ENCODE assay signal across 1 cellular context in the genomic region with DNA sequence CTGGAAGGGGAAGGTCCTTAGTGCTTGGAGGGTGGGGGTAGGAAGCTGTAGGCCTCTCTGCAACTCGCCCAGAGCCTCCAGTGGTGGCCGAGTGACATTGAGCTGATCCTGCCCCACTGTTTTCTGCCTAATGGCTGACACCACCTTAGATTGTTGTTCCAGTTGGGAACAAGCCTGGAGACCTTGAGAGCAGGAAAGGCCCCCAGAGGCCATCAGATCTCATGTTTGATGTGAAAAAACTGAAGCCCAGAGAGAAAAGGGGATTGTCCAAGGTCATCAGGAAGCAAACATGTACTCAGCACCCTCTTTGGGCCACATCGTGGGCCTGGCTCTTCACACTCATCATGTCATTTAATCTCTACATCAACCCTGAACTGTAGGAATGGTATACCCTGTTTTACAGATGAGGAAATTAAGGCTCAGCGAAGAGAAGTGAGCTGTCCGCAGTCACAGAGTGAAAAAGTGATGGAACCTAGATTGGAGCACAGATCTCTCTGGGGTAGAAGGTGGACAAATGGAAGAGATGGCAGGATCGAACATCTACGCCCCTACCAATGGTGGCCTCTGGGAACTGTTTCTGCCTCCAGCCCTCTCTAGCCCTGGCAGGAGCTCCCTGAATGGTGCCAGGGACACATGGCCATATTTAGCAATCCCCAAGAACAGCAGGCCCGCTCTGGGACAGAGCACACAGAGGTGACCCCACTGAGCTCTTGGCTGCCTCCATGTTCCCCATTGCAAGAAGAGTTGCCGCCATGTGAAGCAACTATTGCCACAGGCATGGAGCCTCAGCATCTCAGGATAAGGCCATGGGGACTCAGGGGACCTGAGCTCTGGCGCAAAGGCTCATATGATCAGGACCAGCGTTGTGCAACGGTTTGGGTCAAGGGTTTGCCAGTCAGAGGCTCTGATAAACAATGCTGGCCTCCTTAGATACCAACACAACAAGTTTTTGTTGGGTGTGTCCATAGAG.
A peak's percentile ranks its signal among the peaks of the same experiment; 100 is the strongest.
TF ChIP-seq lines count a peak whose summit lies in the region.

No MANE protein-coding gene starts in this region.

TF ChIP-seq in HepG2, 621 proteins besides CTCF, POLR2A, EP300 and RAD21 (continued from another document and continues in another):
- TF ChIP-seq, protein P1, sequence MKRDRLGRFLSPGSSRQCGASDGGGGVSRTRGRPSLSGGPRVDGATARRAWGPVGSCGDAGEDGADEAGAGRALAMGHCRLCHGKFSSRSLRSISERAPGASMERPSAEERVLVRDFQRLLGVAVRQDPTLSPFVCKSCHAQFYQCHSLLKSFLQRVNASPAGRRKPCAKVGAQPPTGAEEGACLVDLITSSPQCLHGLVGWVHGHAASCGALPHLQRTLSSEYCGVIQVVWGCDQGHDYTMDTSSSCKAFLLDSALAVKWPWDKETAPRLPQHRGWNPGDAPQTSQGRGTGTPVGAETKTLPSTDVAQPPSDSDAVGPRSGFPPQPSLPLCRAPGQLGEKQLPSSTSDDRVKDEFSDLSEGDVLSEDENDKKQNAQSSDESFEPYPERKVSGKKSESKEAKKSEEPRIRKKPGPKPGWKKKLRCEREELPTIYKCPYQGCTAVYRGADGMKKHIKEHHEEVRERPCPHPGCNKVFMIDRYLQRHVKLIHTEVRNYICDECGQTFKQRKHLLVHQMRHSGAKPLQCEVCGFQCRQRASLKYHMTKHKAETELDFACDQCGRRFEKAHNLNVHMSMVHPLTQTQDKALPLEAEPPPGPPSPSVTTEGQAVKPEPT (CRISPR knock-in tag; IDR thresholded peaks at IDR 0.05; ENCODE audit: low read depth) = peak; percentile 50; the same call in 1 of the 2 replicates
- TF ChIP-seq, protein P2, sequence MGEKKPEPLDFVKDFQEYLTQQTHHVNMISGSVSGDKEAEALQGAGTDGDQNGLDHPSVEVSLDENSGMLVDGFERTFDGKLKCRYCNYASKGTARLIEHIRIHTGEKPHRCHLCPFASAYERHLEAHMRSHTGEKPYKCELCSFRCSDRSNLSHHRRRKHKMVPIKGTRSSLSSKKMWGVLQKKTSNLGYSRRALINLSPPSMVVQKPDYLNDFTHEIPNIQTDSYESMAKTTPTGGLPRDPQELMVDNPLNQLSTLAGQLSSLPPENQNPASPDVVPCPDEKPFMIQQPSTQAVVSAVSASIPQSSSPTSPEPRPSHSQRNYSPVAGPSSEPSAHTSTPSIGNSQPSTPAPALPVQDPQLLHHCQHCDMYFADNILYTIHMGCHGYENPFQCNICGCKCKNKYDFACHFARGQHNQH (CRISPR knock-in tag; IDR thresholded peaks at IDR 0.05) = peak; percentile 80
- no peak for TF ChIP-seq TOPORS (CRISPR knock-in tag; IDR thresholded peaks at IDR 0.05)
- TF ChIP-seq, protein P3, sequence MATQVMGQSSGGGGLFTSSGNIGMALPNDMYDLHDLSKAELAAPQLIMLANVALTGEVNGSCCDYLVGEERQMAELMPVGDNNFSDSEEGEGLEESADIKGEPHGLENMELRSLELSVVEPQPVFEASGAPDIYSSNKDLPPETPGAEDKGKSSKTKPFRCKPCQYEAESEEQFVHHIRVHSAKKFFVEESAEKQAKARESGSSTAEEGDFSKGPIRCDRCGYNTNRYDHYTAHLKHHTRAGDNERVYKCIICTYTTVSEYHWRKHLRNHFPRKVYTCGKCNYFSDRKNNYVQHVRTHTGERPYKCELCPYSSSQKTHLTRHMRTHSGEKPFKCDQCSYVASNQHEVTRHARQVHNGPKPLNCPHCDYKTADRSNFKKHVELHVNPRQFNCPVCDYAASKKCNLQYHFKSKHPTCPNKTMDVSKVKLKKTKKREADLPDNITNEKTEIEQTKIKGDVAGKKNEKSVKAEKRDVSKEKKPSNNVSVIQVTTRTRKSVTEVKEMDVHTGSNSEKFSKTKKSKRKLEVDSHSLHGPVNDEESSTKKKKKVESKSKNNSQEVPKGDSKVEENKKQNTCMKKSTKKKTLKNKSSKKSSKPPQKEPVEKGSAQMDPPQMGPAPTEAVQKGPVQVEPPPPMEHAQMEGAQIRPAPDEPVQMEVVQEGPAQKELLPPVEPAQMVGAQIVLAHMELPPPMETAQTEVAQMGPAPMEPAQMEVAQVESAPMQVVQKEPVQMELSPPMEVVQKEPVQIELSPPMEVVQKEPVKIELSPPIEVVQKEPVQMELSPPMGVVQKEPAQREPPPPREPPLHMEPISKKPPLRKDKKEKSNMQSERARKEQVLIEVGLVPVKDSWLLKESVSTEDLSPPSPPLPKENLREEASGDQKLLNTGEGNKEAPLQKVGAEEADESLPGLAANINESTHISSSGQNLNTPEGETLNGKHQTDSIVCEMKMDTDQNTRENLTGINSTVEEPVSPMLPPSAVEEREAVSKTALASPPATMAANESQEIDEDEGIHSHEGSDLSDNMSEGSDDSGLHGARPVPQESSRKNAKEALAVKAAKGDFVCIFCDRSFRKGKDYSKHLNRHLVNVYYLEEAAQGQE (IDR thresholded peaks at IDR 0.05; ENCODE audit: borderline replicate concordance in 1 of 2, low read depth in 1 of 2, low read length in 2 of 2) = 0 out of 4 replicates have a peak, but pooled peaks of 1 of the 2 experiments have one; percentile 26
- peak; percentile 61 for TF ChIP-seq ZFY (CRISPR knock-in tag; IDR thresholded peaks at IDR 0.05)
- TF ChIP-seq POLR2AphosphoS5 (IDR thresholded peaks at IDR 0.05; ENCODE audit: low read depth, low read length) = 0 out of 2 replicates have a peak, but pooled peaks have one; percentile 27
- no peak for TF ChIP-seq HNF4G (IDR thresholded peaks at IDR 0.05; ENCODE audit: borderline replicate concordance, low read depth, low read length)
- peak; percentile 52; the same call in 1 of the 2 replicates for TF ChIP-seq HNF4G (CRISPR knock-in tag; IDR thresholded peaks at IDR 0.05; ENCODE audit: borderline replicate concordance, low read depth)
- 0 out of 2 replicates have a peak, but pooled peaks have one; percentile 60 for TF ChIP-seq FLYWCH1 (CRISPR knock-in tag; IDR thresholded peaks at IDR 0.05)
- peak; percentile 62; the same call in 1 of the 2 replicates for TF ChIP-seq GATA4 (IDR thresholded peaks at IDR 0.05; ENCODE audit: borderline replicate concordance, low read depth)
- TF ChIP-seq, protein P4, sequence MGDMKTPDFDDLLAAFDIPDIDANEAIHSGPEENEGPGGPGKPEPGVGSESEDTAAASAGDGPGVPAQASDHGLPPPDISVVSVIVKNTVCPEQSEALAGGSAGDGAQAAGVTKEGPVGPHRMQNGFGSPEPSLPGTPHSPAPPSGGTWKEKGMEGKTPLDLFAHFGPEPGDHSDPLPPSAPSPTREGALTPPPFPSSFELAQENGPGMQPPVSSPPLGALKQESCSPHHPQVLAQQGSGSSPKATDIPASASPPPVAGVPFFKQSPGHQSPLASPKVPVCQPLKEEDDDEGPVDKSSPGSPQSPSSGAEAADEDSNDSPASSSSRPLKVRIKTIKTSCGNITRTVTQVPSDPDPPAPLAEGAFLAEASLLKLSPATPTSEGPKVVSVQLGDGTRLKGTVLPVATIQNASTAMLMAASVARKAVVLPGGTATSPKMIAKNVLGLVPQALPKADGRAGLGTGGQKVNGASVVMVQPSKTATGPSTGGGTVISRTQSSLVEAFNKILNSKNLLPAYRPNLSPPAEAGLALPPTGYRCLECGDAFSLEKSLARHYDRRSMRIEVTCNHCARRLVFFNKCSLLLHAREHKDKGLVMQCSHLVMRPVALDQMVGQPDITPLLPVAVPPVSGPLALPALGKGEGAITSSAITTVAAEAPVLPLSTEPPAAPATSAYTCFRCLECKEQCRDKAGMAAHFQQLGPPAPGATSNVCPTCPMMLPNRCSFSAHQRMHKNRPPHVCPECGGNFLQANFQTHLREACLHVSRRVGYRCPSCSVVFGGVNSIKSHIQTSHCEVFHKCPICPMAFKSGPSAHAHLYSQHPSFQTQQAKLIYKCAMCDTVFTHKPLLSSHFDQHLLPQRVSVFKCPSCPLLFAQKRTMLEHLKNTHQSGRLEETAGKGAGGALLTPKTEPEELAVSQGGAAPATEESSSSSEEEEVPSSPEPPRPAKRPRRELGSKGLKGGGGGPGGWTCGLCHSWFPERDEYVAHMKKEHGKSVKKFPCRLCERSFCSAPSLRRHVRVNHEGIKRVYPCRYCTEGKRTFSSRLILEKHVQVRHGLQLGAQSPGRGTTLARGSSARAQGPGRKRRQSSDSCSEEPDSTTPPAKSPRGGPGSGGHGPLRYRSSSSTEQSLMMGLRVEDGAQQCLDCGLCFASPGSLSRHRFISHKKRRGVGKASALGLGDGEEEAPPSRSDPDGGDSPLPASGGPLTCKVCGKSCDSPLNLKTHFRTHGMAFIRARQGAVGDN (CRISPR knock-in tag; IDR thresholded peaks at IDR 0.05) = peak; percentile 84
- TF ChIP-seq, protein P5, sequence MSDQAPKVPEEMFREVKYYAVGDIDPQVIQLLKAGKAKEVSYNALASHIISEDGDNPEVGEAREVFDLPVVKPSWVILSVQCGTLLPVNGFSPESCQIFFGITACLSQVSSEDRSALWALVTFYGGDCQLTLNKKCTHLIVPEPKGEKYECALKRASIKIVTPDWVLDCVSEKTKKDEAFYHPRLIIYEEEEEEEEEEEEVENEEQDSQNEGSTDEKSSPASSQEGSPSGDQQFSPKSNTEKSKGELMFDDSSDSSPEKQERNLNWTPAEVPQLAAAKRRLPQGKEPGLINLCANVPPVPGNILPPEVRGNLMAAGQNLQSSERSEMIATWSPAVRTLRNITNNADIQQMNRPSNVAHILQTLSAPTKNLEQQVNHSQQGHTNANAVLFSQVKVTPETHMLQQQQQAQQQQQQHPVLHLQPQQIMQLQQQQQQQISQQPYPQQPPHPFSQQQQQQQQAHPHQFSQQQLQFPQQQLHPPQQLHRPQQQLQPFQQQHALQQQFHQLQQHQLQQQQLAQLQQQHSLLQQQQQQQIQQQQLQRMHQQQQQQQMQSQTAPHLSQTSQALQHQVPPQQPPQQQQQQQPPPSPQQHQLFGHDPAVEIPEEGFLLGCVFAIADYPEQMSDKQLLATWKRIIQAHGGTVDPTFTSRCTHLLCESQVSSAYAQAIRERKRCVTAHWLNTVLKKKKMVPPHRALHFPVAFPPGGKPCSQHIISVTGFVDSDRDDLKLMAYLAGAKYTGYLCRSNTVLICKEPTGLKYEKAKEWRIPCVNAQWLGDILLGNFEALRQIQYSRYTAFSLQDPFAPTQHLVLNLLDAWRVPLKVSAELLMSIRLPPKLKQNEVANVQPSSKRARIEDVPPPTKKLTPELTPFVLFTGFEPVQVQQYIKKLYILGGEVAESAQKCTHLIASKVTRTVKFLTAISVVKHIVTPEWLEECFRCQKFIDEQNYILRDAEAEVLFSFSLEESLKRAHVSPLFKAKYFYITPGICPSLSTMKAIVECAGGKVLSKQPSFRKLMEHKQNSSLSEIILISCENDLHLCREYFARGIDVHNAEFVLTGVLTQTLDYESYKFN (CRISPR knock-in tag; conservative IDR thresholded peaks at IDR 0.05) = peak; percentile 88
- TF ChIP-seq HDAC1 (CRISPR knock-in tag; IDR thresholded peaks at IDR 0.05) = 0 out of 2 replicates have a peak, but pooled peaks have one; percentile 49
- TF ChIP-seq SNAPC2 (CRISPR knock-in tag; IDR thresholded peaks at IDR 0.05) = 0 out of 2 replicates have a peak, but pooled peaks have one; percentile 23
- TF ChIP-seq NFATC3 (CRISPR knock-in tag; IDR thresholded peaks at IDR 0.05) = no peak
- peak; percentile 72; the same call in 1 of the 2 replicates for TF ChIP-seq KDM6A (CRISPR knock-in tag; IDR thresholded peaks at IDR 0.05; ENCODE audit: low read depth)
- TF ChIP-seq ZNF629 (CRISPR knock-in tag; conservative IDR thresholded peaks at IDR 0.05) = peak; percentile 80
- TF ChIP-seq, protein P6, sequence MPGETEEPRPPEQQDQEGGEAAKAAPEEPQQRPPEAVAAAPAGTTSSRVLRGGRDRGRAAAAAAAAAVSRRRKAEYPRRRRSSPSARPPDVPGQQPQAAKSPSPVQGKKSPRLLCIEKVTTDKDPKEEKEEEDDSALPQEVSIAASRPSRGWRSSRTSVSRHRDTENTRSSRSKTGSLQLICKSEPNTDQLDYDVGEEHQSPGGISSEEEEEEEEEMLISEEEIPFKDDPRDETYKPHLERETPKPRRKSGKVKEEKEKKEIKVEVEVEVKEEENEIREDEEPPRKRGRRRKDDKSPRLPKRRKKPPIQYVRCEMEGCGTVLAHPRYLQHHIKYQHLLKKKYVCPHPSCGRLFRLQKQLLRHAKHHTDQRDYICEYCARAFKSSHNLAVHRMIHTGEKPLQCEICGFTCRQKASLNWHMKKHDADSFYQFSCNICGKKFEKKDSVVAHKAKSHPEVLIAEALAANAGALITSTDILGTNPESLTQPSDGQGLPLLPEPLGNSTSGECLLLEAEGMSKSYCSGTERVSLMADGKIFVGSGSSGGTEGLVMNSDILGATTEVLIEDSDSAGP (CRISPR knock-in tag; IDR thresholded peaks at IDR 0.05; ENCODE audit: borderline replicate concordance) = peak; percentile 49
- TF ChIP-seq ZBTB20 (CRISPR knock-in tag; IDR thresholded peaks at IDR 0.05; ENCODE audit: borderline replicate concordance, low read depth) = peak; percentile 70; the same call in 1 of the 2 replicates
- peak; percentile 35; the same call in 1 of the 2 replicates for TF ChIP-seq STAG1 (CRISPR knock-in tag; IDR thresholded peaks at IDR 0.05)
- TF ChIP-seq, protein P7, sequence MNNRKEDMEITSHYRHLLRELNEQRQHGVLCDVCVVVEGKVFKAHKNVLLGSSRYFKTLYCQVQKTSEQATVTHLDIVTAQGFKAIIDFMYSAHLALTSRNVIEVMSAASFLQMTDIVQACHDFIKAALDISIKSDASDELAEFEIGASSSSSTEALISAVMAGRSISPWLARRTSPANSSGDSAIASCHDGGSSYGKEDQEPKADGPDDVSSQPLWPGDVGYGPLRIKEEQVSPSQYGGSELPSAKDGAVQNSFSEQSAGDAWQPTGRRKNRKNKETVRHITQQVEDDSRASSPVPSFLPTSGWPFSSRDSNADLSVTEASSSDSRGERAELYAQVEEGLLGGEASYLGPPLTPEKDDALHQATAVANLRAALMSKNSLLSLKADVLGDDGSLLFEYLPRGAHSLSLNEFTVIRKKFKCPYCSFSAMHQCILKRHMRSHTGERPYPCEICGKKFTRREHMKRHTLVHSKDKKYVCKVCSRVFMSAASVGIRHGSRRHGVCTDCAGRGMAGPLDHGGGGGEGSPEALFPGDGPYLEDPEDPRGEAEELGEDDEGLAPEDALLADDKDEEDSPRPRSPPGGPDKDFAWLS (CRISPR knock-in tag; IDR thresholded peaks at IDR 0.05; ENCODE audit: borderline replicate concordance) = 0 out of 2 replicates have a peak, but pooled peaks have one; percentile 12
- TF ChIP-seq NFIC (IDR thresholded peaks at IDR 0.05; ENCODE audit: low read length) = peak; percentile 55; the same call in 1 of the 2 replicates
- peak; percentile 67; the same call in 1 of the 2 replicates for TF ChIP-seq KDM3A (CRISPR knock-in tag; IDR thresholded peaks at IDR 0.05; ENCODE audit: low read depth)
- peak; percentile 49 to 64; a peak in 2 of 4 replicates for TF ChIP-seq NR2F1 (CRISPR knock-in tag; IDR thresholded peaks at IDR 0.05)
- TF ChIP-seq RARA (CRISPR knock-in tag; IDR thresholded peaks at IDR 0.05) = peak; percentile 83
- peak; percentile 83 for TF ChIP-seq HNF4A (CRISPR knock-in tag; IDR thresholded peaks at IDR 0.05)
- no peak for TF ChIP-seq ZMAT3 (CRISPR knock-in tag; conservative IDR thresholded peaks at IDR 0.05)
- TF ChIP-seq, protein P8, sequence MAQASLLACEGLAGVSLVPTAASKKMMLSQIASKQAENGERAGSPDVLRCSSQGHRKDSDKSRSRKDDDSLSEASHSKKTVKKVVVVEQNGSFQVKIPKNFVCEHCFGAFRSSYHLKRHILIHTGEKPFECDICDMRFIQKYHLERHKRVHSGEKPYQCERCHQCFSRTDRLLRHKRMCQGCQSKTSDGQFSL (CRISPR knock-in tag; IDR thresholded peaks at IDR 0.05) = no peak
- TF ChIP-seq, protein P9, sequence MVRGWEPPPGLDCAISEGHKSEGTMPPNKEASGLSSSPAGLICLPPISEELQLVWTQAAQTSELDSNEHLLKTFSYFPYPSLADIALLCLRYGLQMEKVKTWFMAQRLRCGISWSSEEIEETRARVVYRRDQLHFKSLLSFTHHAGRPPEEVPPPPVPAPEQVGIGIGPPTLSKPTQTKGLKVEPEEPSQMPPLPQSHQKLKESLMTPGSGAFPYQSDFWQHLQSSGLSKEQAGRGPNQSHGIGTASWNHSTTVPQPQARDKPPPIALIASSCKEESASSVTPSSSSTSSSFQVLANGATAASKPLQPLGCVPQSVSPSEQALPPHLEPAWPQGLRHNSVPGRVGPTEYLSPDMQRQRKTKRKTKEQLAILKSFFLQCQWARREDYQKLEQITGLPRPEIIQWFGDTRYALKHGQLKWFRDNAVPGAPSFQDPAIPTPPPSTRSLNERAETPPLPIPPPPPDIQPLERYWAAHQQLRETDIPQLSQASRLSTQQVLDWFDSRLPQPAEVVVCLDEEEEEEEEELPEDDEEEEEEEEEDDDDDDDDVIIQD (CRISPR knock-in tag; IDR thresholded peaks at IDR 0.05; ENCODE audit: low read depth) = peak; percentile 87; the same call in 1 of the 2 replicates
